ENCODE assay signal across 13 cellular contexts in the genomic region with DNA sequence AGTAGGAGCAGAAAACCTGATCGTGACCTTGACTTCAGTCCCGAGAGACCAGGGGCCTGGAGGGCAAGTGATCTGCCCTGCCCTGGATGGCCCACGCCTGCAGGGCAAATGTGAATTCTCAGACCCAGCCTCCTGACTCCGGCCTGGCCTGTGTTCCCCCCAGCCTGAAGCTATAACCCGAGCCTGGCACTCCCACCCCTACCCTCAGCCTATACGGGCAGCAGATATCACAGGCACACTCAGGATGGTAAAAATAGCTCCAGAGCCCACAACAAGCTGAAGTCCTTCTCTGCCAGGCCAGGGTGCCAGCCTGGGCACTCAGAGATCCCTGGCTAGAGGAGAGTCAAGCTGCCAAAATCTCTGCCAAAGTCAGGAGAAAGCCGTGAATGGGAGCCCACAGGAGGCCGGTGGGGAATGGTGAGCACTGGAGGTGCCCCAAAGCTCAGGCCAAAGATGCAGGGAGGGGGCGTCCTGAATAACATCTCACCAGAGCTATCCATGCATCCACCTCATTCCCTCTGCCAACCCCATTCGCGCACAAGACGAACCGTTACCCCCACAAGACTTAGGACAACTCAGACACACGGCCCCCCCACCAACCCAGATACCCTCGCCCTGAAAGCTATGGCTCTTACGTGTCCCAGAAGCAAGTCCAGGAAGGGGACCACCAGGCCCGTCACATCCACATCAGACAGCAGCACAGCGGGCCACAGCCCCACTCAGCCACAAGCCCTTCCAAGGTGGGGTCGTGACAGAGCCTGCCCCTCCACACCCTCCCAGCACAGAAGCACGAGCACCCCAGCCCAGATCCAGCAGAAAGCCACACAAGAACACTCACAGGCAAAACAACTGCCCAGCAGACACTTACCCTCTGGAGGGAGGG.
DNase-seq lines count a peak whose midpoint lies in the region; ATAC-seq and TF ChIP-seq lines count a peak whose summit lies in the region.
"Had no signal": no experiment of that assay in that cellular context is flagged by ENCODE, and none has a peak within 500 bp of the region (broad histone marks: within the 10 kb centered on the region; RNA-seq: fewer than 3 reads in every experiment).

No MANE protein-coding gene starts in this region.

- H3K27ac ChIP-seq in ascending aorta (peak overlapping the region; percentile 87 to 89), neuronal stem cell (replicated peaks; ENCODE audit: low read length) (no peak overlapping the region), tibial nerve (peak overlapping the region; percentile 37 to 94 (median 74))
- H3K27ac ChIP-seq: RWPE1 had no signal

- no peak overlapping the region for H4K8ac ChIP-seq in neuronal stem cell (ENCODE audit: low read depth, low read length)

- TF ChIP-seq EP300 in tibial nerve (IDR thresholded peaks at IDR 0.05) = peak in 1 of 2 donors; percentile 12

- peak overlapping the region; percentile 75 for H2BK12ac ChIP-seq in neuronal stem cell (ENCODE audit: low read length)

- no peak overlapping the region for H3K4me2 ChIP-seq in neuronal stem cell (ENCODE audit: insufficient read depth, low read length, poor library complexity, severe bottlenecking)

- no CpG with 5 or more reads among the region's 20 CpGs for WGBS in neuronal stem cell (ENCODE audit: extremely low coverage in 2 of 2, insufficient read length in 2 of 2, insufficient replicate concordance in 1 of 2), 2 donors
- WGBS in tibial nerve, 2 donors = 18 to 32% methylated on average over 19 to 20 of the region's 20 CpGs

- CTCF ChIA-PET in activated CD4-positive, alpha-beta T cell treated with anti-CD3 and anti-CD28 coated beads, Interleukin-2, amount 10 ng/mL, durations not matched to agents 7 days and 5 days (lab: Charles Lee) = interaction anchor here (0.6 kb wide), 1 partner anchor 126 kb away, joined by 3 read pairs; no protein-coding TSS in a partner anchor

- peak overlapping the region; percentile 84 for H3K18ac ChIP-seq in neuronal stem cell (ENCODE audit: low read length)

- H3K4ac ChIP-seq in neuronal stem cell (ENCODE audit: low read length) = no peak overlapping the region

- H3K9me3 Mint-ChIP-seq in activated CD4-positive, alpha-beta T cell treated with anti-CD3 and anti-CD28 coated beads, Interleukin-2, amount 10 ng/mL, durations not matched to agents 7 days and 5 days = no peaks in the 10 kb centered on the region
- H3K9me3 Mint-ChIP-seq: activated naive CD8-positive, alpha-beta T cell treated with anti-CD3 and anti-CD28 coated beads, Interleukin-2, amount 50 U/mL, for 24 hours; CD8-positive, alpha-beta memory T cell had no signal

- H3K36me3 ChIP-seq in ascending aorta = peaks cover 74 to 92% of the 10 kb centered on the region in 2 donors
- H3K36me3 ChIP-seq in neuronal stem cell (replicated peaks in 1 of 2; ENCODE audit: control insufficient read depth in 2 of 2, insufficient read depth in 2 of 2, low read length in 2 of 2) = no peaks in the 10 kb centered on the region
- peaks cover 0 to 45% (median 0%) of the 10 kb centered on the region in 3 donors for H3K36me3 ChIP-seq in tibial nerve

- H3K27ac Mint-ChIP-seq in activated CD4-positive, alpha-beta T cell treated with anti-CD3 and anti-CD28 coated beads, Interleukin-2, amount 10 ng/mL, durations not matched to agents 7 days and 5 days = no peak overlapping the region
- H3K27ac Mint-ChIP-seq: activated CD8-positive, alpha-beta memory T cell treated with anti-CD3 and anti-CD28 coated beads, Interleukin-2, amount 10 ng/mL, durations not matched to agents 7 days and 5 days; activated naive CD8-positive, alpha-beta T cell treated with anti-CD3 and anti-CD28 coated beads, Interleukin-2, amount 50 U/mL, for 24 hours; CD8-positive, alpha-beta memory T cell had no signal

- peaks cover 70 to 96% of the 10 kb centered on the region in 2 donors for H3K4me1 ChIP-seq in ascending aorta
- H3K4me1 ChIP-seq in neuronal stem cell (ENCODE audit: control insufficient read depth in 2 of 2, insufficient read depth in 1 of 2, low read depth in 1 of 2, low read length in 2 of 2) = peaks cover 20 to 26% of the 10 kb centered on the region in 2 donors
- peaks cover 0 to 98% (median 42%) of the 10 kb centered on the region in 4 donors for H3K4me1 ChIP-seq in tibial nerve

- TF ChIP-seq CTCF in ascending aorta (IDR thresholded peaks at IDR 0.05) (no peak), tibial nerve (IDR thresholded peaks at IDR 0.05) (no peak)

- DNase-seq in ascending aorta (ENCODE audit: low spot score in 2 of 2) (peak; percentile 48 to 85), left cardiac atrium (no peak), neuronal stem cell (ENCODE audit: low spot score) (no peak), tibial nerve (ENCODE audit: low spot score in 2 of 2) (no peak), cortex of kidney (lab: John Stamatoyannopoulos, UW) (no peak), HK-2 (ENCODE audit: unreplicated experiment) (no peak)
- DNase-seq in activated CD4-positive, alpha-beta T cell treated with anti-CD3 and anti-CD28 coated beads, Interleukin-2, amount 10 ng/mL, durations not matched to agents 7 days and 5 days = no peak
- DNase-seq: activated CD8-positive, alpha-beta memory T cell treated with anti-CD3 and anti-CD28 coated beads, Interleukin-2, amount 10 ng/mL, durations not matched to agents 7 days and 5 days; activated naive CD8-positive, alpha-beta T cell treated with anti-CD3 and anti-CD28 coated beads, Interleukin-2, amount 50 U/mL, for 24 hours; CD8-positive, alpha-beta memory T cell; GDM1 had no signal

- no peaks in the 10 kb centered on the region for H3K27me3 Mint-ChIP-seq in activated CD4-positive, alpha-beta T cell treated with anti-CD3 and anti-CD28 coated beads, Interleukin-2, amount 10 ng/mL, durations not matched to agents 7 days and 5 days
- H3K27me3 Mint-ChIP-seq: activated CD8-positive, alpha-beta memory T cell treated with anti-CD3 and anti-CD28 coated beads, Interleukin-2, amount 10 ng/mL, durations not matched to agents 7 days and 5 days; activated naive CD8-positive, alpha-beta T cell treated with anti-CD3 and anti-CD28 coated beads, Interleukin-2, amount 50 U/mL, for 24 hours had no signal

- no peak overlapping the region for H3K9ac ChIP-seq in neuronal stem cell (ENCODE audit: low read depth, low read length, poor library complexity)

- H3K27me3 ChIP-seq in ascending aorta (no peaks in the 10 kb centered on the region), neuronal stem cell (ENCODE audit: control insufficient read depth in 3 of 3, insufficient read depth in 3 of 3, low read depth in 1 of 3, low read length in 3 of 3) (no peaks in the 10 kb centered on the region), tibial nerve (no peaks in the 10 kb centered on the region)

- H3K4me1 Mint-ChIP-seq in activated CD4-positive, alpha-beta T cell treated with anti-CD3 and anti-CD28 coated beads, Interleukin-2, amount 10 ng/mL, durations not matched to agents 7 days and 5 days = no peaks in the 10 kb centered on the region
- H3K4me1 Mint-ChIP-seq: activated CD8-positive, alpha-beta memory T cell treated with anti-CD3 and anti-CD28 coated beads, Interleukin-2, amount 10 ng/mL, durations not matched to agents 7 days and 5 days; activated naive CD8-positive, alpha-beta T cell treated with anti-CD3 and anti-CD28 coated beads, Interleukin-2, amount 50 U/mL, for 24 hours; CD8-positive, alpha-beta memory T cell had no signal

- H3K9me3 ChIP-seq in ascending aorta (no peaks in the 10 kb centered on the region), neuronal stem cell (replicated peaks in 1 of 2; ENCODE audit: control insufficient read depth in 2 of 2, insufficient read depth in 1 of 2, low read depth in 1 of 2, low read length in 2 of 2) (no peaks in the 10 kb centered on the region), tibial nerve (no peaks in the 10 kb centered on the region)

- intact Hi-C loops in ascending aorta (cut with DNase I) (loop anchor here (2.0 kb wide), 3 partner anchors 17 to 43 kb away; no protein-coding TSS in a partner anchor), left cardiac atrium (cut with DNase I) (no loop called here)

- H2BK120ac ChIP-seq in neuronal stem cell (ENCODE audit: low read depth, low read length) = no peak overlapping the region

- ATAC-seq in left cardiac atrium = peak; percentile 50 to 77
- ATAC-seq in HG02623 (IDR thresholded peaks at IDR 0.05; ENCODE audit: unreplicated experiment) = no peak
- ATAC-seq: activated CD8-positive, alpha-beta memory T cell treated with anti-CD3 and anti-CD28 coated beads, Interleukin-2, amount 10 ng/mL, durations not matched to agents 7 days and 5 days; activated naive CD8-positive, alpha-beta T cell treated with anti-CD3 and anti-CD28 coated beads, Interleukin-2, amount 50 U/mL, for 24 hours had no signal

- peak overlapping the region; percentile 48 to 49 for H3K4me3 ChIP-seq in ascending aorta
- peak overlapping the region in 1 of 2 donors; percentile 16 for H3K4me3 ChIP-seq in neuronal stem cell (ENCODE audit: low read length in 2 of 2)
- peak overlapping the region; percentile 27 to 53 (median 36) for H3K4me3 ChIP-seq in tibial nerve

- H3K79me1 ChIP-seq in neuronal stem cell (ENCODE audit: low read depth, low read length) = no peaks in the 10 kb centered on the region

- no peak overlapping the region for H2BK5ac ChIP-seq in neuronal stem cell (ENCODE audit: low read length)

- peak overlapping the region; percentile 90 for H2BK15ac ChIP-seq in neuronal stem cell (ENCODE audit: low read length)

- peak overlapping the region; percentile 86 for H2AFZ ChIP-seq in neuronal stem cell (ENCODE audit: low read length)

- H3K36me3 Mint-ChIP-seq in activated CD4-positive, alpha-beta T cell treated with anti-CD3 and anti-CD28 coated beads, Interleukin-2, amount 10 ng/mL, durations not matched to agents 7 days and 5 days (ENCODE audit: low read depth) = no peaks in the 10 kb centered on the region
- H3K36me3 Mint-ChIP-seq: activated CD8-positive, alpha-beta memory T cell treated with anti-CD3 and anti-CD28 coated beads, Interleukin-2, amount 10 ng/mL, durations not matched to agents 7 days and 5 days; CD8-positive, alpha-beta memory T cell had no signal

- H2AK5ac ChIP-seq in neuronal stem cell (ENCODE audit: low read depth, low read length) = peak overlapping the region; percentile 71

- H3K4me3 Mint-ChIP-seq in activated CD4-positive, alpha-beta T cell treated with anti-CD3 and anti-CD28 coated beads, Interleukin-2, amount 10 ng/mL, durations not matched to agents 7 days and 5 days = no peak overlapping the region
- H3K4me3 Mint-ChIP-seq: activated CD8-positive, alpha-beta memory T cell treated with anti-CD3 and anti-CD28 coated beads, Interleukin-2, amount 10 ng/mL, durations not matched to agents 7 days and 5 days; activated naive CD8-positive, alpha-beta T cell treated with anti-CD3 and anti-CD28 coated beads, Interleukin-2, amount 50 U/mL, for 24 hours; CD8-positive, alpha-beta memory T cell had no signal

- POLR2A ChIA-PET in activated CD4-positive, alpha-beta T cell treated with anti-CD3 and anti-CD28 coated beads, Interleukin-2, amount 10 ng/mL, durations not matched to agents 7 days and 5 days (lab: Charles Lee) = no interaction called here

- no peak overlapping the region for H3K14ac ChIP-seq in neuronal stem cell (ENCODE audit: low read length)

- no peak overlapping the region for H4K91ac ChIP-seq in neuronal stem cell (ENCODE audit: low read depth, low read length, poor library complexity)

- peak overlapping the region; percentile 90 for H3K23ac ChIP-seq in neuronal stem cell (ENCODE audit: low read depth, low read length, poor library complexity)

- no peak for TF ChIP-seq POLR2A in tibial nerve (IDR thresholded peaks at IDR 0.05)

Comparison
In these comparisons a context has a peak if more than half of its experiments do, and no peak if none do; other contexts are left out.
1. DNase-seq: peak in ascending aorta (2 of 2); none in left cardiac atrium (single experiment), neuronal stem cell (single experiment), tibial nerve (0 of 2), cortex of kidney (single experiment), activated CD4-positive, alpha-beta T cell treated with anti-CD3 and anti-CD28 coated beads, Interleukin-2, amount 10 ng/mL, durations not matched to agents 7 days and 5 days (single experiment) and HK-2 (single experiment).